8 cellular contexts compared by ENCODE assay signal in the genomic region with DNA sequence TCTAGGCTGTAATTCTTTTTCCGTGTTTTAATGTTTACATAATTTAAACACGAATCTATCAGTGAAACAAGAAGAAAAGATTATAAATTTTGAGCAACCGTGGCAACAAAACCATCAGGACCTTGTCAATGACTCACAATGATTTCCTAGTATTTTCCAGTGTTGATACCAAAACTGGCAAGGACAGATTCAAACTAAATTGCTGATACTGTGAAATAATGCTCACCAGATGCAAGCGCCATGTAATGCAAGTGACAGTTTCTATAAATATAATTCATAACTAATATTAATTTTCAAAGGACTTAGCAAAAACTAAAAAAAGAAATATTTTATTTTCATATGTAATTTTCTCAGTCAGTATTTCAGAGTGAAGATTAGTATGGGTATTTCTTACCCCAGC.
"Had no signal": no experiment of that assay in that cellular context is flagged by ENCODE, and none has a peak within 500 bp of the region (broad histone marks: within the 10 kb centered on the region; RNA-seq: fewer than 3 reads in every experiment).

No MANE protein-coding gene starts in this region.

- H3K4me3 ChIP-seq: GM12878 had no signal

- FAIRE-seq: G401.6, GM12878, GM12891, GM12892, GM18507, GM19239 had no signal

- DNase-seq: GDM1, GF-D8 had no signal

- ATAC-seq: GM12878 had no signal
